ENCODE assay signal across 18 cellular contexts in genomic region chr11:86438685-86439084, GRCh38.
A peak's percentile ranks its signal among the peaks of the same experiment; 100 is the strongest.
DNase-seq lines count a peak whose midpoint lies in the region; ATAC-seq and TF ChIP-seq lines count a peak whose summit lies in the region.
"Had no signal": no experiment of that assay in that cellular context is flagged by ENCODE, and none has a peak within 500 bp of the region (broad histone marks: within the 10 kb centered on the region; RNA-seq: fewer than 3 reads in every experiment).

No MANE protein-coding gene starts in this region.

- peaks cover 4% of the 10 kb centered on the region for H3K4me1 Mint-ChIP-seq in MCF 10A (ENCODE audit: insufficient read depth, unreplicated experiment)
- H3K4me1 Mint-ChIP-seq: immature natural killer cell had no signal

- CTCF ChIA-PET in MCF 10A (lab: Yijun Ruan, JAX), result interaction anchor here (1.1 to 2.1 kb wide), 3 partner anchors 18 to 78 kb away, joined by 3 to 10 read pairs (median 4); no protein-coding TSS in a partner anchor

- WGBS in heart right ventricle, 2 donors, result 97% methylated on average over 1 of the region's 1 CpG

- no peak for TF ChIP-seq POLR2A in breast epithelium (IDR thresholded peaks at IDR 0.05)

- no peak overlapping the region for H3K27ac ChIP-seq in breast epithelium
- no peak overlapping the region for H3K27ac ChIP-seq in RWPE2 (ENCODE audit: poor library complexity, severe bottlenecking)
- H3K27ac ChIP-seq in ascending aorta, result no peak overlapping the region
- peak overlapping the region in 1 of 10 donors; percentile 23 for H3K27ac ChIP-seq in heart right ventricle
- H3K27ac ChIP-seq: RWPE1, skin epidermis, uterus had no signal

- no peak overlapping the region for H3K4me3 Mint-ChIP-seq in MCF 10A (ENCODE audit: unreplicated experiment)
- H3K4me3 Mint-ChIP-seq: immature natural killer cell had no signal

- DNase-seq in MCF 10A (ENCODE audit: unreplicated experiment) (peak; percentile 15), breast epithelium (ENCODE audit: low spot score in 2 of 2) (no peak), RWPE2 (ENCODE audit: low spot score) (no peak), fibroblast of mammary gland (ENCODE audit: low read depth) (peak; percentile 85), ascending aorta (ENCODE audit: low spot score in 2 of 2) (no peak), activated T-cell treated with anti-CD3 and anti-CD28 coated beads for 4 hours (no peak), heart right ventricle (no peak), NCI-H345 (lab: John Stamatoyannopoulos, UW) (no peak)
- DNase-seq: immature natural killer cell; Kasumi-1; mucosa of descending colon; NCI-H1694 treated with DMSO at 0.1 percent for 48 hours; NCI-H524 treated with DMSO at 0.1 percent for 48 hours; stimulated activated naive CD4-positive, alpha-beta T cell treated with Interleukin-2 at 50 U/mL for 16 hours; uterus had no signal

- H3K9me3 ChIP-seq in breast epithelium (peaks cover 0 to 3% of the 10 kb centered on the region in 2 donors), RWPE2 (ENCODE audit: severe bottlenecking) (no peaks in the 10 kb centered on the region), ascending aorta (no peaks in the 10 kb centered on the region), heart right ventricle (no peaks in the 10 kb centered on the region)
- H3K9me3 ChIP-seq: HAP-1, mucosa of descending colon, uterus had no signal

- no peaks in the 10 kb centered on the region for H3K4me1 ChIP-seq in breast epithelium
- H3K4me1 ChIP-seq in RWPE2 (ENCODE audit: insufficient read depth, poor library complexity, severe bottlenecking), result no peaks in the 10 kb centered on the region
- H3K4me1 ChIP-seq in ascending aorta, result peaks cover 0 to 5% of the 10 kb centered on the region in 2 donors
- peaks cover 0 to 15% (median 0%) of the 10 kb centered on the region in 9 donors for H3K4me1 ChIP-seq in heart right ventricle
- H3K4me1 ChIP-seq: HAP-1, uterus had no signal

- no peaks in the 10 kb centered on the region for H3K9me3 Mint-ChIP-seq in MCF 10A (ENCODE audit: unreplicated experiment)
- H3K9me3 Mint-ChIP-seq: immature natural killer cell had no signal

- H3K27me3 ChIP-seq in breast epithelium (no peaks in the 10 kb centered on the region), RWPE2 (ENCODE audit: insufficient read depth, poor library complexity, severe bottlenecking) (no peaks in the 10 kb centered on the region), ascending aorta (no peaks in the 10 kb centered on the region), heart right ventricle (no peaks in the 10 kb centered on the region)
- H3K27me3 ChIP-seq: uterus had no signal

- H3K27me3 Mint-ChIP-seq in MCF 10A (ENCODE audit: insufficient read depth, unreplicated experiment), result no peaks in the 10 kb centered on the region

- H3K36me3 Mint-ChIP-seq in MCF 10A (ENCODE audit: insufficient read depth, unreplicated experiment), result no peaks in the 10 kb centered on the region

- ATAC-seq in RWPE2 (ENCODE audit: low read depth) (peak; percentile 56; the same call in 1 of the 3 replicates), heart right ventricle (no peak)
- ATAC-seq: mucosa of descending colon had no signal

- BruUV-seq in MCF 10A (replicated peaks; lab: Mats Ljungman, UMichigan), result no TSS peak

- POLR2A ChIA-PET in MCF 10A (lab: Yijun Ruan, JAX), result interaction anchor here (0.7 to 1.5 kb wide), 2 partner anchors 10 to 747 kb away, joined by 3 read pairs; no protein-coding TSS in a partner anchor

- H3K36me3 ChIP-seq in breast epithelium (no peaks in the 10 kb centered on the region), RWPE2 (ENCODE audit: low read depth) (no peaks in the 10 kb centered on the region), ascending aorta (no peaks in the 10 kb centered on the region), heart right ventricle (peaks cover 0 to 34% (median 0%) of the 10 kb centered on the region in 9 donors)
- H3K36me3 ChIP-seq: HAP-1, uterus had no signal

- TF ChIP-seq CTCF in MCF 10A (IDR thresholded peaks at IDR 0.05; ENCODE audit: unreplicated experiment) (no peak), breast epithelium (IDR thresholded peaks at IDR 0.05) (no peak), RWPE2 (IDR thresholded peaks at IDR 0.05; ENCODE audit: poor library complexity, severe bottlenecking) (no peak), fibroblast of mammary gland (conservative IDR thresholded peaks at IDR 0.05; ENCODE audit: control insufficient read depth, insufficient read depth, low read depth, low read length) (no peak), ascending aorta (IDR thresholded peaks at IDR 0.05) (no peak), heart right ventricle (IDR thresholded peaks at IDR 0.05) (no peak)

- H3K27ac Mint-ChIP-seq in MCF 10A (ENCODE audit: low read depth, unreplicated experiment), result no peak overlapping the region
- H3K27ac Mint-ChIP-seq: immature natural killer cell had no signal

- no peak overlapping the region for H3K4me3 ChIP-seq in breast epithelium
- H3K4me3 ChIP-seq in RWPE2 (ENCODE audit: severe bottlenecking), result no peak overlapping the region
- no peak overlapping the region for H3K4me3 ChIP-seq in fibroblast of mammary gland (ENCODE audit: control insufficient read depth, low read depth, low read length)
- no peak overlapping the region for H3K4me3 ChIP-seq in ascending aorta
- no peak overlapping the region for H3K4me3 ChIP-seq in heart right ventricle
- H3K4me3 ChIP-seq: HAP-1, mucosa of descending colon, skin epidermis, uterus had no signal

- intact Hi-C loops in MCF 10A (cut with micrococcal nuclease) (no loop called here), breast epithelium (cut with DNase I; ENCODE audit: low total_unique reads) (no loop called here), ascending aorta (cut with DNase I) (no loop called here), heart right ventricle (cut with DNase I) (no loop called here)

Comparison
In these comparisons a context has a peak if more than half of its experiments do, and no peak if none do; other contexts are left out.
1. DNase-seq: peak in MCF 10A (single experiment) and fibroblast of mammary gland (single experiment); none in breast epithelium (0 of 2), RWPE2 (single experiment), ascending aorta (0 of 2), activated T-cell treated with anti-CD3 and anti-CD28 coated beads for 4 hours (single experiment), heart right ventricle (0 of 2) and NCI-H345 (single experiment).